In genomic region chr1:172380441-172381244, GRCh38 we compare ENCODE assay signal across 8 cellular contexts. TPM values are rescaled to one million over a fixed set of nuclear protein-coding genes. Genes with fewer than 3 reads are reported as not detected.
DNase-seq lines count a peak whose midpoint lies in the region; ATAC-seq and TF ChIP-seq lines count a peak whose summit lies in the region.

No MANE protein-coding gene starts in this region.

- H3K36me3 ChIP-seq in ACC112 (ENCODE audit: insufficient read depth, low read length) (no peaks in the 10 kb centered on the region), smooth muscle cell (ENCODE audit: low read depth) (no peaks in the 10 kb centered on the region)

- WGBS in smooth muscle cell (ENCODE audit: low lambda C conversion rate): 44% methylated on average over 6 of the region's 6 CpGs

- H3K4me3 Mint-ChIP-seq in activated B cell treated with CpG ODN at 0.5 μM for 24 hours: peak overlapping the region; percentile 67

- no peak overlapping the region for H3K4me3 ChIP-seq in ACC112 (ENCODE audit: low read depth, low read length)
- no peak overlapping the region for H3K4me3 ChIP-seq in smooth muscle cell

- no peak overlapping the region for H3K27ac ChIP-seq in ACC112 (ENCODE audit: low read depth, low read length)
- peak overlapping the region; percentile 99 for H3K27ac ChIP-seq in smooth muscle cell (ENCODE audit: low read depth)

- ATAC-seq in GM18907 (IDR thresholded peaks at IDR 0.05; ENCODE audit: unreplicated experiment) (peak; percentile 86), HG03103 (IDR thresholded peaks at IDR 0.05; ENCODE audit: low read depth, unreplicated experiment) (peak; percentile 96), activated B cell treated with CpG ODN at 0.5 μM for 24 hours (ENCODE audit: low read depth) (peak; percentile 95)

- H3K36me3 Mint-ChIP-seq in activated B cell treated with CpG ODN at 0.5 μM for 24 hours (ENCODE audit: low read depth): peaks cover 4% of the 10 kb centered on the region

- H3K27me3 ChIP-seq in ACC112 (ENCODE audit: insufficient read depth, low read length): no peaks in the 10 kb centered on the region
- no peaks in the 10 kb centered on the region for H3K27me3 ChIP-seq in smooth muscle cell (ENCODE audit: low read depth)

- H3K27ac Mint-ChIP-seq in activated B cell treated with CpG ODN at 0.5 μM for 24 hours: peak overlapping the region; percentile 94

- no peak for TF ChIP-seq CTCF in activated B cell treated with CpG ODN at 0.5 μM for 24 hours (IDR thresholded peaks at IDR 0.05)
- no peak for TF ChIP-seq CTCF in smooth muscle cell (IDR thresholded peaks at IDR 0.05; ENCODE audit: borderline replicate concordance, insufficient read depth, poor library complexity, severe bottlenecking)

- peak overlapping the region; percentile 50 for H3K9ac ChIP-seq in smooth muscle cell (ENCODE audit: low read depth)

- intact Hi-C loops in activated B cell treated with CpG ODN at 0.5 μM for 24 hours (cut with micrococcal nuclease): loop anchor here (1.0 to 2.0 kb wide), 4 partner anchors 10 to 199 kb away; no protein-coding TSS in a partner anchor

- H3K9me3 Mint-ChIP-seq in activated B cell treated with CpG ODN at 0.5 μM for 24 hours: no peaks in the 10 kb centered on the region

- POLR2A ChIA-PET in activated B cell treated with CpG ODN at 0.5 μM for 24 hours (lab: Charles Lee): interaction anchor here (0.6 to 10.1 kb wide), 15 partner anchors 9 to 438 kb away, joined by 3 to 248 read pairs (median 5); no protein-coding TSS in a partner anchor

- peak overlapping the region; percentile 72 for H3K4me2 ChIP-seq in smooth muscle cell

- H2AFZ ChIP-seq in ACC112 (ENCODE audit: low read length, unreplicated experiment): peak overlapping the region; percentile 44
- peak overlapping the region; percentile 81 for H2AFZ ChIP-seq in smooth muscle cell (ENCODE audit: low read depth)

- no peaks in the 10 kb centered on the region for H3K27me3 Mint-ChIP-seq in activated B cell treated with CpG ODN at 0.5 μM for 24 hours

- DNase-seq in activated B cell treated with CpG ODN at 0.5 μM for 24 hours (no peak), smooth muscle cell (lab: John Stamatoyannopoulos, UW; ENCODE audit: unreplicated experiment) (no peak), GF-D8 (lab: John Stamatoyannopoulos, UW) (no peak), ureter (ENCODE audit: low spot score) (no peak), NCI-H2171 treated with DMSO at 0.1 percent for 48 hours (lab: John Stamatoyannopoulos, UW) (no peak)

- no peaks in the 10 kb centered on the region for H3K79me2 ChIP-seq in ACC112 (ENCODE audit: control insufficient read depth, insufficient read depth, low read length, unreplicated experiment)
- H3K79me2 ChIP-seq in smooth muscle cell (ENCODE audit: low read depth): no peaks in the 10 kb centered on the region

- peaks cover 58% of the 10 kb centered on the region for H3K4me1 Mint-ChIP-seq in activated B cell treated with CpG ODN at 0.5 μM for 24 hours

- peaks cover 32% of the 10 kb centered on the region for H3F3A ChIP-seq in smooth muscle cell (ENCODE audit: low read depth)

- no peaks in the 10 kb centered on the region for H3K9me3 ChIP-seq in smooth muscle cell (replicated peaks; ENCODE audit: low read depth)

- H4K20me1 ChIP-seq in smooth muscle cell (ENCODE audit: low read depth): no peaks in the 10 kb centered on the region

- CTCF ChIA-PET in activated B cell treated with CpG ODN at 0.5 μM for 24 hours (lab: Charles Lee): interaction anchor here (0.9 to 1.9 kb wide), 7 partner anchors 13 to 290 kb away, joined by 3 to 5 read pairs (median 4); no protein-coding TSS in a partner anchor

- peaks cover 24% of the 10 kb centered on the region for H3K4me1 ChIP-seq in ACC112 (ENCODE audit: control insufficient read depth, insufficient read depth, low read length, unreplicated experiment)
- peaks cover 31% of the 10 kb centered on the region for H3K4me1 ChIP-seq in smooth muscle cell (ENCODE audit: low read depth)

RNA-seq across cellular contexts. Expression of gene C1orf105, which starts 39.8 kb away (rescaled TPM):
- not detected in 2 replicates for total RNA-seq in activated B cell treated with CpG ODN at 0.5 μM for 24 hours
- not detected in 2 replicates for total RNA-seq in smooth muscle cell
- 0.24 TPM in 1 of 2 replicates, not detected in the other for polyA plus RNA-seq in smooth muscle cell
- total RNA-seq in ureter: not detected
